ENCODE assay signal across 8 cellular contexts in genomic region chr2:74958277-74959105, GRCh38. TPM values are rescaled to one million over a fixed set of nuclear protein-coding genes. Genes with fewer than 3 reads are reported as not detected.
DNase-seq lines count a peak whose midpoint lies in the region; ATAC-seq lines count a peak whose summit lies in the region.

Gene POLE4, plus strand, starts transcription at chr2:74958643. Its CDS starts 37 bp downstream, at chr2:74958680.

- no peaks in the 10 kb centered on the region for H3K36me3 ChIP-seq in GM23248 (ENCODE audit: low read depth)
- peaks cover 38% of the 10 kb centered on the region for H3K36me3 ChIP-seq in Karpas-422 (ENCODE audit: insufficient read depth, low read length)

- H3K27ac ChIP-seq in GM23248 (peak within 1 kb of the TSS; percentile 83), Karpas-422 (ENCODE audit: low read length) (peak within 1 kb of the TSS; percentile 46; the same call in 1 of the 2 replicates)

- H2AFZ ChIP-seq in GM23248 = peak within 1 kb of the TSS; percentile 90
- peak within 1 kb of the TSS; percentile 97 for H2AFZ ChIP-seq in Karpas-422 (ENCODE audit: low read length)

- H3K4me2 ChIP-seq in GM23248 (ENCODE audit: unreplicated experiment) (peak within 1 kb of the TSS; percentile 69), Karpas-422 (ENCODE audit: low read depth, low read length, poor library complexity, severe bottlenecking) (peak within 1 kb of the TSS; percentile 64)

- H3K27me3 ChIP-seq in GM23248 (replicated peaks; ENCODE audit: insufficient read depth) = no peaks in the 10 kb centered on the region
- no peaks in the 10 kb centered on the region for H3K27me3 ChIP-seq in Karpas-422 (ENCODE audit: low read length)

- H3K9me2 ChIP-seq in GM23248 (ENCODE audit: insufficient read depth) (no peaks in the 10 kb centered on the region), Karpas-422 (replicated peaks; ENCODE audit: insufficient read depth, low read length) (no peaks in the 10 kb centered on the region)

- no peaks in the 10 kb centered on the region for H4K20me1 ChIP-seq in GM23248 (ENCODE audit: insufficient read depth)
- no peaks in the 10 kb centered on the region for H4K20me1 ChIP-seq in Karpas-422 (ENCODE audit: insufficient read depth, low read depth, low read length)

- H3K4me1 ChIP-seq in GM23248 (ENCODE audit: insufficient read depth) (peaks cover 6% of the 10 kb centered on the region; the same call in 1 of the 2 replicates), Karpas-422 (ENCODE audit: low read length) (peaks cover 12% of the 10 kb centered on the region)

- peaks cover 66% of the 10 kb centered on the region for H3K4me1 Mint-ChIP-seq in activated T-helper 1 cell treated with anti-CD3 and anti-CD28 coated beads, Interleukin-12 subunit alpha, Interleukin-12 subunit beta, Interleukin-2, Interleukin-4 antibody, amounts not matched to agents 30 ng/mL and 10 ng/mL and 1 ng/mL, durations not matched to agents 14 hours and 24 hours and 36 hours (ENCODE audit: low read depth)
- peaks cover 18 to 59% (median 31%) of the 10 kb centered on the region in 3 donors for H3K4me1 Mint-ChIP-seq in naive B cell
- peaks cover 49% of the 10 kb centered on the region for H3K4me1 Mint-ChIP-seq in stimulated activated effector memory CD8-positive, alpha-beta T cell treated with anti-CD3 and anti-CD28 coated beads, Interleukin-12 subunit alpha, Interleukin-12 subunit beta, amount 100 ng/mL, for 72 hours

- H3F3A ChIP-seq in GM23248 (ENCODE audit: insufficient read depth) = no peaks in the 10 kb centered on the region

- H3K36me3 Mint-ChIP-seq in activated T-helper 1 cell treated with anti-CD3 and anti-CD28 coated beads, Interleukin-12 subunit alpha, Interleukin-12 subunit beta, Interleukin-2, Interleukin-4 antibody, amounts not matched to agents 30 ng/mL and 10 ng/mL and 1 ng/mL, durations not matched to agents 14 hours and 24 hours and 36 hours (ENCODE audit: low read depth) = peaks cover 37% of the 10 kb centered on the region
- H3K36me3 Mint-ChIP-seq in naive B cell = peaks cover 15 to 24% of the 10 kb centered on the region in 2 donors
- H3K36me3 Mint-ChIP-seq in stimulated activated effector memory CD8-positive, alpha-beta T cell treated with anti-CD3 and anti-CD28 coated beads, Interleukin-12 subunit alpha, Interleukin-12 subunit beta, amount 100 ng/mL, for 72 hours = peaks cover 23% of the 10 kb centered on the region

- no peaks in the 10 kb centered on the region for H3K9me3 Mint-ChIP-seq in activated T-helper 1 cell treated with anti-CD3 and anti-CD28 coated beads, Interleukin-12 subunit alpha, Interleukin-12 subunit beta, Interleukin-2, Interleukin-4 antibody, amounts not matched to agents 30 ng/mL and 10 ng/mL and 1 ng/mL, durations not matched to agents 14 hours and 24 hours and 36 hours
- peaks cover 0 to 13% (median 3%) of the 10 kb centered on the region in 7 donors for H3K9me3 Mint-ChIP-seq in naive B cell
- no peaks in the 10 kb centered on the region for H3K9me3 Mint-ChIP-seq in stimulated activated effector memory CD8-positive, alpha-beta T cell treated with anti-CD3 and anti-CD28 coated beads, Interleukin-12 subunit alpha, Interleukin-12 subunit beta, amount 100 ng/mL, for 72 hours

- H3K4me3 Mint-ChIP-seq in activated T-helper 1 cell treated with anti-CD3 and anti-CD28 coated beads, Interleukin-12 subunit alpha, Interleukin-12 subunit beta, Interleukin-2, Interleukin-4 antibody, amounts not matched to agents 30 ng/mL and 10 ng/mL and 1 ng/mL, durations not matched to agents 14 hours and 24 hours and 36 hours = peak within 1 kb of the TSS; percentile 85
- H3K4me3 Mint-ChIP-seq in naive B cell = peak within 1 kb of the TSS; percentile 77 to 92 (median 85)
- H3K4me3 Mint-ChIP-seq in stimulated activated effector memory CD8-positive, alpha-beta T cell treated with anti-CD3 and anti-CD28 coated beads, Interleukin-12 subunit alpha, Interleukin-12 subunit beta, amount 100 ng/mL, for 72 hours = peak within 1 kb of the TSS; percentile 84

- H3K4me3 ChIP-seq in GM23248 (peak within 1 kb of the TSS; percentile 83), Karpas-422 (ENCODE audit: low read length) (peak within 1 kb of the TSS; percentile 64)

- WGBS in GM23248 (ENCODE audit: low coverage in 1 of 2, low lambda C conversion rate in 2 of 2, missing lambda C conversion rate in 2 of 2), 2 experiments = 1% methylated on average over 39 to 68 of the region's 80 CpGs

- peak within 1 kb of the TSS; percentile 86 for H3K9ac ChIP-seq in GM23248
- H3K9ac ChIP-seq in Karpas-422 (ENCODE audit: low read length) = peak within 1 kb of the TSS; percentile 76

- intact Hi-C loops in activated T-helper 1 cell treated with anti-CD3 and anti-CD28 coated beads, Interleukin-12 subunit alpha, Interleukin-12 subunit beta, Interleukin-2, Interleukin-4 antibody, amounts not matched to agents 30 ng/mL and 10 ng/mL and 1 ng/mL, durations not matched to agents 14 hours and 24 hours and 36 hours (cut with micrococcal nuclease) = loop anchor here (1.0 to 5.0 kb wide), 11 partner anchors 9 to 1726 kb away; partner anchors contain the start of genes ALMS1, AUP1, CCT7 and EGR4

- in situ Hi-C loops in GM23248 (cut with MboI) = no loop called here

- H3K27me3 Mint-ChIP-seq in activated T-helper 1 cell treated with anti-CD3 and anti-CD28 coated beads, Interleukin-12 subunit alpha, Interleukin-12 subunit beta, Interleukin-2, Interleukin-4 antibody, amounts not matched to agents 30 ng/mL and 10 ng/mL and 1 ng/mL, durations not matched to agents 14 hours and 24 hours and 36 hours (ENCODE audit: insufficient read depth) = no peaks in the 10 kb centered on the region
- no peaks in the 10 kb centered on the region for H3K27me3 Mint-ChIP-seq in naive B cell

- H3K79me2 ChIP-seq in GM23248 (ENCODE audit: insufficient read depth) = no peaks in the 10 kb centered on the region
- no peaks in the 10 kb centered on the region for H3K79me2 ChIP-seq in Karpas-422 (ENCODE audit: low read length)

- H3K9me3 ChIP-seq in GM23248 (ENCODE audit: low read depth) = no peaks in the 10 kb centered on the region
- peaks cover 20% of the 10 kb centered on the region for H3K9me3 ChIP-seq in Karpas-422 (ENCODE audit: low read length)

- peak within 1 kb of the TSS; percentile 89 for H3K27ac Mint-ChIP-seq in activated T-helper 1 cell treated with anti-CD3 and anti-CD28 coated beads, Interleukin-12 subunit alpha, Interleukin-12 subunit beta, Interleukin-2, Interleukin-4 antibody, amounts not matched to agents 30 ng/mL and 10 ng/mL and 1 ng/mL, durations not matched to agents 14 hours and 24 hours and 36 hours
- H3K27ac Mint-ChIP-seq in naive B cell = peak within 1 kb of the TSS; percentile 80 to 97 (median 88)
- peak within 1 kb of the TSS; percentile 95 for H3K27ac Mint-ChIP-seq in stimulated activated effector memory CD8-positive, alpha-beta T cell treated with anti-CD3 and anti-CD28 coated beads, Interleukin-12 subunit alpha, Interleukin-12 subunit beta, amount 100 ng/mL, for 72 hours

- ATAC-seq in naive B cell (ENCODE audit: low read depth in 2 of 2) = peak; percentile 86
- peak; percentile 93 for ATAC-seq in stimulated activated effector memory CD8-positive, alpha-beta T cell treated with anti-CD3 and anti-CD28 coated beads, Interleukin-12 subunit alpha, Interleukin-12 subunit beta, amount 100 ng/mL, for 72 hours

- DNase-seq in Daoy (ENCODE audit: low read depth) = peak; percentile 92
- DNase-seq in GM23248 = peak; percentile 95
- peak; percentile 98 for DNase-seq in Karpas-422
- DNase-seq in RPMI7951 (ENCODE audit: low read depth) = peak; percentile 87
- DNase-seq in activated T-helper 1 cell treated with anti-CD3 and anti-CD28 coated beads, Interleukin-12 subunit alpha, Interleukin-12 subunit beta, Interleukin-2, Interleukin-4 antibody, amounts not matched to agents 30 ng/mL and 10 ng/mL and 1 ng/mL, durations not matched to agents 14 hours and 24 hours and 36 hours (ENCODE audit: low spot score) = peak; percentile 89
- DNase-seq in fibroblast of gingiva (ENCODE audit: low read depth) = peak; percentile 85
- peak; percentile 87 for DNase-seq in naive B cell
- peak; percentile 89 to 97 for DNase-seq in stimulated activated effector memory CD8-positive, alpha-beta T cell treated with anti-CD3 and anti-CD28 coated beads, Interleukin-12 subunit alpha, Interleukin-12 subunit beta, amount 100 ng/mL, for 72 hours (ENCODE audit: low spot score in 2 of 2)

RNA-seq across cellular contexts. Expression of gene POLE4, which starts in this region (rescaled TPM):
- 31.8 and 46.5 TPM in 2 replicates for total RNA-seq in Daoy (2014; rRNA removed; shearing (Covaris generic))
- 16.3 and 20.6 TPM in 2 replicates for total RNA-seq in GM23248 (2014; rRNA removed; shearing (Covaris generic))
- polyA plus RNA-seq in GM23248 (2016; fragmentation: Nextera tagmentation; extraction: Ambion mirVana) (134 and 145 TPM in 2 replicates), naive B cell (ENCODE audit: low read depth in 6 of 6) (100 to 1,000 TPM; 145 to 229 (median 186) TPM)
- 72.9 and 77.6 TPM in 2 replicates for total RNA-seq in Karpas-422 (2014; rRNA removed; shearing (Covaris generic); ENCODE audit: low replicate concordance)
- 85.9 and 92.8 TPM in 2 replicates for total RNA-seq in RPMI7951 (2014; rRNA removed; shearing (Covaris generic))
- 48.4 and 56.7 TPM in 2 replicates for total RNA-seq in activated T-helper 1 cell treated with anti-CD3 and anti-CD28 coated beads, Interleukin-12 subunit alpha, Interleukin-12 subunit beta, Interleukin-2, Interleukin-4 antibody, amounts not matched to agents 30 ng/mL and 10 ng/mL and 1 ng/mL, durations not matched to agents 14 hours and 24 hours and 36 hours

Comparison
In these comparisons a context has a peak if more than half of its experiments do, and no peak if none do; other contexts are left out.
1. Peak in every context shown above with its lines: DNase-seq, ATAC-seq, H3K4me3 ChIP-seq and H3K27ac ChIP-seq.